8 cellular contexts compared by ENCODE assay signal in the genomic region with DNA sequence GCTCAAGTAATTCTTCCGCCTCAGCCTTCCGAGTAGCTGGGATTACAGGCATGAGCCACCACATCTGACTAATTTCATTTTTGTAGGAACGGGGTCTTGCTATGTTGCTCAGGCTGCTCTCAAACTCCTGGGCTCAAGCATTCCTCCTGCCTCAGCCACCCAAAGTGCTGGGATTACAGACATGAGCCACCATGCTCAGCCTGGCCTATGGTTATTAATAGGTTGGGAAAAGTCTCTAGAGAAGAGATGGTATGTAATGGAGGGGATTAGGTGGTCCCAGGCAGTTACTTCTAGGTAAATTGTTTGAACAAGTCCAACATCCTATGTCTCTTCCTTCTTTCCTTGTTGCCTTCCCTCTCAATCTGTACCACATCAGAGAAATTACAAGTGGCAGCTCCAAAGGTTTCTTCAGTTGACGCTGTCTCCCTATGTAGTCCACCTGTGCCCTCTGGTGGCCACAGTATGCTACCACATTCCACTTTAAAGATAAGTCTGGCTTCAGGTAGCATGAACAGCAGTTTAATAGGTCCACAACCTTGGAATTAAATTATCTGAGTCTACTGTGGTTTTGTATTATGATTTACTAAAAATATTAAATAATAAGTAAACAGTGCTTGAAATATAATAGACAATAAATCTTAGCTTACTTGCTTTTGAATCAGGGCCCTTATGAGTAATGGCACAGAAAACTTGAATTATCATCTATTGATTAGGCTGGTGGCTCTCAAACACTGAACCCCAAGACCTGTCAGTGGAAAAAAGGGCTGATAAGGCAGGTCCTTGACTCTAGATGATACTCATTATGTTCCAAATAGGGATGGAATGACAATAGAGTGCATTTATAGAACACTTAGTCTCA. TPM values are rescaled to one million over a fixed set of nuclear protein-coding genes. Genes with fewer than 3 reads are reported as not detected.
DNase-seq lines count a peak whose midpoint lies in the region; ATAC-seq and TF ChIP-seq lines count a peak whose summit lies in the region.

No MANE protein-coding gene starts in this region.

- peaks cover 0 to 6% (median 0%) of the 10 kb centered on the region in 3 donors for H3K36me3 ChIP-seq in tibial nerve

- TF ChIP-seq CTCF in LNCaP clone FGC (IDR thresholded peaks at IDR 0.05; ENCODE audit: control insufficient read depth, extremely low read depth, insufficient read depth) (peak; percentile 97), fibroblast of the aortic adventitia (IDR thresholded peaks at IDR 0.05; ENCODE audit: insufficient read depth, low read length) (peak; percentile 93), tibial nerve (IDR thresholded peaks at IDR 0.05) (peak; percentile 84 to 91 (median 86))

- TF ChIP-seq EP300 in tibial nerve (IDR thresholded peaks at IDR 0.05): no peak

- WGBS in tibial nerve, 2 donors: 67 to 70% methylated on average over 4 of the region's 4 CpGs

- peaks cover 5% of the 10 kb centered on the region for H3K4me1 Mint-ChIP-seq in activated T-helper 1 cell treated with anti-CD3 and anti-CD28 coated beads, Interleukin-12 subunit alpha, Interleukin-12 subunit beta, Interleukin-2, Interleukin-4 antibody, amounts not matched to agents 30 ng/mL and 10 ng/mL and 1 ng/mL, durations not matched to agents 14 hours and 24 hours and 36 hours (ENCODE audit: low read depth)

- DNase-seq in COLO668 (lab: John Stamatoyannopoulos, UW; ENCODE audit: unreplicated experiment) (peak; percentile 65), LNCaP clone FGC (ENCODE audit: low read depth) (peak; percentile 52), RPMI8226 (peak; percentile 75), fibroblast of the aortic adventitia (ENCODE audit: low read depth) (peak; percentile 81), non-pigmented ciliary epithelial cell (ENCODE audit: low read depth) (peak; percentile 40), tibial nerve (ENCODE audit: low spot score in 2 of 2) (peak; percentile 65 to 84)
- DNase-seq in activated T-helper 1 cell treated with anti-CD3 and anti-CD28 coated beads, Interleukin-12 subunit alpha, Interleukin-12 subunit beta, Interleukin-2, Interleukin-4 antibody, amounts not matched to agents 30 ng/mL and 10 ng/mL and 1 ng/mL, durations not matched to agents 14 hours and 24 hours and 36 hours (ENCODE audit: low spot score): peak; percentile 47

- H3K36me3 Mint-ChIP-seq in activated T-helper 1 cell treated with anti-CD3 and anti-CD28 coated beads, Interleukin-12 subunit alpha, Interleukin-12 subunit beta, Interleukin-2, Interleukin-4 antibody, amounts not matched to agents 30 ng/mL and 10 ng/mL and 1 ng/mL, durations not matched to agents 14 hours and 24 hours and 36 hours (ENCODE audit: low read depth): peaks cover 3% of the 10 kb centered on the region

- TF ChIP-seq POLR2A in tibial nerve (IDR thresholded peaks at IDR 0.05): no peak

- no peak overlapping the region for H3K27ac Mint-ChIP-seq in activated T-helper 1 cell treated with anti-CD3 and anti-CD28 coated beads, Interleukin-12 subunit alpha, Interleukin-12 subunit beta, Interleukin-2, Interleukin-4 antibody, amounts not matched to agents 30 ng/mL and 10 ng/mL and 1 ng/mL, durations not matched to agents 14 hours and 24 hours and 36 hours

- ATAC-seq in GM21423 (IDR thresholded peaks at IDR 0.05; ENCODE audit: unreplicated experiment): peak; percentile 69

- H3K9me3 ChIP-seq in tibial nerve: no peaks in the 10 kb centered on the region

- H3K27me3 Mint-ChIP-seq in activated T-helper 1 cell treated with anti-CD3 and anti-CD28 coated beads, Interleukin-12 subunit alpha, Interleukin-12 subunit beta, Interleukin-2, Interleukin-4 antibody, amounts not matched to agents 30 ng/mL and 10 ng/mL and 1 ng/mL, durations not matched to agents 14 hours and 24 hours and 36 hours (ENCODE audit: insufficient read depth): no peaks in the 10 kb centered on the region

- no peak overlapping the region for H3K4me3 Mint-ChIP-seq in activated T-helper 1 cell treated with anti-CD3 and anti-CD28 coated beads, Interleukin-12 subunit alpha, Interleukin-12 subunit beta, Interleukin-2, Interleukin-4 antibody, amounts not matched to agents 30 ng/mL and 10 ng/mL and 1 ng/mL, durations not matched to agents 14 hours and 24 hours and 36 hours

- no peak overlapping the region for H3K27ac ChIP-seq in tibial nerve

- no peaks in the 10 kb centered on the region for H3K27me3 ChIP-seq in tibial nerve

- intact Hi-C loops in activated T-helper 1 cell treated with anti-CD3 and anti-CD28 coated beads, Interleukin-12 subunit alpha, Interleukin-12 subunit beta, Interleukin-2, Interleukin-4 antibody, amounts not matched to agents 30 ng/mL and 10 ng/mL and 1 ng/mL, durations not matched to agents 14 hours and 24 hours and 36 hours (cut with micrococcal nuclease): loop anchor here (1.0 to 5.0 kb wide), 5 partner anchors 30 to 354 kb away; partner anchors contain the start of gene SLC26A2

- H3K4me1 ChIP-seq in tibial nerve: peaks cover 0 to 19% (median 0%) of the 10 kb centered on the region in 4 donors

- H3K9me3 Mint-ChIP-seq in activated T-helper 1 cell treated with anti-CD3 and anti-CD28 coated beads, Interleukin-12 subunit alpha, Interleukin-12 subunit beta, Interleukin-2, Interleukin-4 antibody, amounts not matched to agents 30 ng/mL and 10 ng/mL and 1 ng/mL, durations not matched to agents 14 hours and 24 hours and 36 hours: no peaks in the 10 kb centered on the region

- no peak overlapping the region for H3K4me3 ChIP-seq in LNCaP clone FGC (ENCODE audit: low read depth, low read length)
- no peak overlapping the region for H3K4me3 ChIP-seq in fibroblast of the aortic adventitia (ENCODE audit: low read depth, low read length)
- H3K4me3 ChIP-seq in tibial nerve: no peak overlapping the region

RNA-seq across cellular contexts. Expression of gene TIGD6, which starts 9.7 kb away (rescaled TPM):
- 2.4 TPM in 2 replicates for total RNA-seq in activated T-helper 1 cell treated with anti-CD3 and anti-CD28 coated beads, Interleukin-12 subunit alpha, Interleukin-12 subunit beta, Interleukin-2, Interleukin-4 antibody, amounts not matched to agents 30 ng/mL and 10 ng/mL and 1 ng/mL, durations not matched to agents 14 hours and 24 hours and 36 hours
- total RNA-seq in fibroblast of the aortic adventitia (ENCODE audit: low replicate concordance) (5.7 and 7.3 TPM in 2 replicates), tibial nerve (10 to 100 TPM in 1 of 4 donors, 1 to 10 TPM in 3; 6.7 to 14.4 (median 8.1) TPM)

RNA-seq across cellular contexts. Expression of gene HMGXB3, which starts 9.8 kb away (rescaled TPM):
- total RNA-seq in activated T-helper 1 cell treated with anti-CD3 and anti-CD28 coated beads, Interleukin-12 subunit alpha, Interleukin-12 subunit beta, Interleukin-2, Interleukin-4 antibody, amounts not matched to agents 30 ng/mL and 10 ng/mL and 1 ng/mL, durations not matched to agents 14 hours and 24 hours and 36 hours: 49.1 and 49.9 TPM in 2 replicates
- total RNA-seq in fibroblast of the aortic adventitia (ENCODE audit: low replicate concordance) (35.4 and 108 TPM in 2 replicates), tibial nerve (10 to 100 TPM; 47.7 to 58.2 (median 55.3) TPM)

RNA-seq across cellular contexts. Expression of gene SLC26A2, which starts 30.2 kb away (rescaled TPM):
- 9.3 and 9.5 TPM in 2 replicates for total RNA-seq in activated T-helper 1 cell treated with anti-CD3 and anti-CD28 coated beads, Interleukin-12 subunit alpha, Interleukin-12 subunit beta, Interleukin-2, Interleukin-4 antibody, amounts not matched to agents 30 ng/mL and 10 ng/mL and 1 ng/mL, durations not matched to agents 14 hours and 24 hours and 36 hours
- total RNA-seq in fibroblast of the aortic adventitia (ENCODE audit: low replicate concordance) (12.7 and 20.2 TPM in 2 replicates), tibial nerve (10 to 100 TPM; 10.2 to 17.9 (median 12.4) TPM)

RNA-seq across cellular contexts. Expression of gene PDE6A, which starts 46.2 kb away (rescaled TPM):
- not detected in 2 replicates for total RNA-seq in activated T-helper 1 cell treated with anti-CD3 and anti-CD28 coated beads, Interleukin-12 subunit alpha, Interleukin-12 subunit beta, Interleukin-2, Interleukin-4 antibody, amounts not matched to agents 30 ng/mL and 10 ng/mL and 1 ng/mL, durations not matched to agents 14 hours and 24 hours and 36 hours
- total RNA-seq in fibroblast of the aortic adventitia (ENCODE audit: low replicate concordance): not detected in 2 replicates
- under 1 TPM in 1 of 4 donors, not detected in 3; 0.22 TPM for total RNA-seq in tibial nerve
